Comparison of ENCODE assay signal across 13 cellular contexts in genomic region chr2:154952346-154953010, GRCh38.
A peak's percentile ranks its signal among the peaks of the same experiment; 100 is the strongest.
DNase-seq lines count a peak whose midpoint lies in the region; FAIRE-seq lines count a peak whose summit lies in the region.
"Had no signal": no experiment of that assay in that cellular context is flagged by ENCODE, and none has a peak within 500 bp of the region (broad histone marks: within the 10 kb centered on the region; RNA-seq: fewer than 3 reads in every experiment).

No MANE protein-coding gene starts in this region.

- FAIRE-seq in GM19239 (lab: Jason Lieb, UNC), result no peak
- FAIRE-seq: A549 had no signal

- DNase-seq in NCI-H1694 (lab: John Stamatoyannopoulos, UW), result peak; percentile 8
- no peak for DNase-seq in NCI-H1694 treated with DMSO at 0.1 percent for 48 hours (lab: John Stamatoyannopoulos, UW)
- DNase-seq in NCI-H2227 treated with DMSO at 0.1 percent for 48 hours (lab: John Stamatoyannopoulos, UW), result peak; percentile 58
- DNase-seq in cerebellar cortex (ENCODE audit: low spot score), result peak; percentile 90
- DNase-seq in putamen (ENCODE audit: low spot score), result peak; percentile 59
- DNase-seq in KG1 (lab: John Stamatoyannopoulos, UW), result no peak
- DNase-seq in posterior cingulate gyrus, result no peak
- no peak for DNase-seq in GM19239 (ENCODE audit: insufficient read length, low spot score)
- DNase-seq: activated CD4-positive, CD25-positive, alpha-beta regulatory T cell; activated T-cell treated with anti-CD3 and anti-CD28 coated beads for 4 hours; Calu3; mucosa of descending colon had no signal

- intact Hi-C loops in posterior cingulate gyrus (cut with DNase I), result no loop called here

Comparison
In these comparisons a context has a peak if more than half of its experiments do, and no peak if none do; other contexts are left out.
1. DNase-seq: peak in NCI-H1694 (single experiment), NCI-H2227 treated with DMSO at 0.1 percent for 48 hours (single experiment), cerebellar cortex (single experiment) and putamen (single experiment); none in NCI-H1694 treated with DMSO at 0.1 percent for 48 hours (single experiment), KG1 (single experiment), posterior cingulate gyrus (0 of 10) and GM19239 (single experiment).